In genomic region chr20:16641511-16641910, GRCh38 we compare ENCODE assay signal across 26 cellular contexts.
"Had no signal": no experiment of that assay in that cellular context is flagged by ENCODE, and none has a peak within 500 bp of the region (broad histone marks: within the 10 kb centered on the region; RNA-seq: fewer than 3 reads in every experiment).

No MANE protein-coding gene starts in this region.

- H3K9me3 ChIP-seq: SJCRH30, SK-N-SH had no signal

- H3K36me3 ChIP-seq: SJCRH30 had no signal

- H3K4me3 ChIP-seq: K562, SJCRH30 had no signal

- DNase-seq: activated CD4-positive, alpha-beta T cell treated with anti-CD3 and anti-CD28 coated beads, Interleukin-2, amount 10 ng/mL, durations not matched to agents 24 days and 14 days; activated CD4-positive, alpha-beta T cell treated with anti-CD3 and anti-CD28 coated beads, Interleukin-2, amount 50 U/mL, for 4 hours; activated CD8-positive, alpha-beta T cell treated with anti-CD3 and anti-CD28 coated beads for 36 hours; activated effector memory CD4-positive, alpha-beta T cell treated with anti-CD3 and anti-CD28 coated beads, Interleukin-2, amount 50 U/mL, for 16 hours; activated naive CD4-positive, alpha-beta T cell; activated naive CD4-positive, alpha-beta T cell treated with anti-CD3 and anti-CD28 coated beads, Interleukin-2, amount 50 U/mL, for 16 hours; activated naive CD8-positive, alpha-beta T cell treated with anti-CD3 and anti-CD28 coated beads for 36 hours; activated T-cell treated with anti-CD3 and anti-CD28 coated beads, Interleukin-2, amount 50 U/mL, for 1 hour; activated T-cell treated with anti-CD3 and anti-CD28 coated beads, Interleukin-2, amount 50 U/mL, for 72 hours; amniotic stem cell; caudate nucleus; cerebellar nuclear complex; IMR-90; MM.1S; MV-4-11; NCI-H1092; NCI-H1436 treated with DMSO at 0.1 percent for 48 hours; NCI-H1694 treated with DMSO at 0.1 percent for 48 hours; NCI-H2029; NCI-H345; NCI-H524 treated with DMSO at 0.1 percent for 48 hours; NCI-H774; SHP77; SJCRH30; SK-N-SH had no signal

- H3K27ac ChIP-seq: SJCRH30 had no signal

- H3K27me3 ChIP-seq: SJCRH30 had no signal

- H3K4me1 ChIP-seq: SJCRH30 had no signal
